9 cellular contexts compared by ENCODE assay signal in the genomic region with DNA sequence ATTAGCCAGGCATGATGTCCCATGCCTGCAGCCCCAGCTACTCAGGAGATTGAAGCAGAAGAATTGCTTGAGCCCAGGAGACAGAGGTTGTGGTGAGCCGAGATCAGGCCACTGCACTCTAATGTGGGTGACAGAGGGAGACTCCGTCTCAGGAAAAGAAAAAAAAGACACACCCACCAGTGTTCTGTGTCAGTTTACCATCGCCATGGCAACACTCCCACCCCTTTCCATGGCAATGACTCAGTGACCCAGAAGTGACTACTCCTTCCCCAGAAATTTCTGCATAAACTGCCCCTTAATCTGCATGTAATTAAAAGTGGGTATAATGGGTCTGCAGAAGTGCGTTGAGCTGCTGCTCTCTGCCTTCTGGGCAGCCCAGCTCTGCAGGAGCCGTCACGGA. TPM values are rescaled to one million over a fixed set of nuclear protein-coding genes. Genes with fewer than 3 reads are reported as not detected.
DNase-seq lines count a peak whose midpoint lies in the region; ATAC-seq and TF ChIP-seq lines count a peak whose summit lies in the region.
"Had no signal": no experiment of that assay in that cellular context is flagged by ENCODE, and none has a peak within 500 bp of the region (broad histone marks: within the 10 kb centered on the region; RNA-seq: fewer than 3 reads in every experiment).

No MANE protein-coding gene starts in this region.

- H3K4me3 ChIP-seq in fibroblast of villous mesenchyme (ENCODE audit: low read depth, low read length) (no peak overlapping the region), lower lobe of right lung (no peak overlapping the region)
- H3K4me3 ChIP-seq: gastrocnemius medialis had no signal

- peaks cover 11% of the 10 kb centered on the region for H3K4me1 ChIP-seq in lower lobe of right lung

- ATAC-seq in lower lobe of right lung, result no peak
- ATAC-seq: gastrocnemius medialis had no signal

- DNase-seq in HT-29 (ENCODE audit: low spot score), result peak; percentile 38
- peak; percentile 64 for DNase-seq in activated CD8-positive, alpha-beta memory T cell treated with anti-CD3 and anti-CD28 coated beads, Interleukin-2, amount 50 U/mL, for 24 hours (ENCODE audit: extremely low read depth)
- DNase-seq in fibroblast of villous mesenchyme (ENCODE audit: low read depth), result peak; percentile 7
- peak; percentile 32 for DNase-seq in stimulated activated CD8-positive, alpha-beta memory T cell treated with anti-CD3 and anti-CD28 coated beads, Interleukin-15, amount 100 ng/mL, for 24 hours (ENCODE audit: low read depth)
- no peak for DNase-seq in NCI-H2029 treated with DMSO at 0.1 percent for 48 hours (lab: John Stamatoyannopoulos, UW)
- DNase-seq in NCI-H524 (lab: John Stamatoyannopoulos, UW), result no peak
- DNase-seq in lower lobe of right lung, result no peak
- DNase-seq: gastrocnemius medialis, Right ventricle myocardium superior had no signal

- H3K9me3 ChIP-seq in lower lobe of right lung, result no peaks in the 10 kb centered on the region
- H3K9me3 ChIP-seq: gastrocnemius medialis had no signal

- peaks cover 4% of the 10 kb centered on the region for H3K27me3 ChIP-seq in lower lobe of right lung (ENCODE audit: low read depth)
- H3K27me3 ChIP-seq: gastrocnemius medialis had no signal

- H3K36me3 ChIP-seq in lower lobe of right lung, result no peaks in the 10 kb centered on the region
- H3K36me3 ChIP-seq: gastrocnemius medialis had no signal

- no peak for TF ChIP-seq CTCF in fibroblast of villous mesenchyme (IDR thresholded peaks at IDR 0.05; ENCODE audit: insufficient read depth, low read depth, low read length)
- no peak for TF ChIP-seq CTCF in lower lobe of right lung (IDR thresholded peaks at IDR 0.05)

- H3K27ac ChIP-seq in lower lobe of right lung, result no peak overlapping the region
- H3K27ac ChIP-seq: gastrocnemius medialis had no signal

- intact Hi-C loops in lower lobe of right lung (cut with DNase I), result no loop called here

RNA-seq across cellular contexts. Expression of a gene that starts 4.0 kb away (rescaled TPM):
- 20.2 and 28.9 TPM in 2 replicates for total RNA-seq in HT-29 (2014; rRNA removed; shearing (Covaris generic))
- total RNA-seq in fibroblast of villous mesenchyme (12.6 and 17.7 TPM in 2 replicates), lower lobe of right lung (49.2 TPM)

Comparison
In these comparisons a context has a peak if more than half of its experiments do, and no peak if none do; other contexts are left out.
1. DNase-seq: peak in HT-29 (single experiment), activated CD8-positive, alpha-beta memory T cell treated with anti-CD3 and anti-CD28 coated beads, Interleukin-2, amount 50 U/mL, for 24 hours (single experiment), fibroblast of villous mesenchyme (single experiment) and stimulated activated CD8-positive, alpha-beta memory T cell treated with anti-CD3 and anti-CD28 coated beads, Interleukin-15, amount 100 ng/mL, for 24 hours (single experiment); none in NCI-H2029 treated with DMSO at 0.1 percent for 48 hours (single experiment), NCI-H524 (0 of 2) and lower lobe of right lung (single experiment).